In genomic region chr17:47721725-47722124, GRCh38 we compare ENCODE assay signal across 16 cellular contexts. TPM values are rescaled to one million over a fixed set of nuclear protein-coding genes. Genes with fewer than 3 reads are reported as not detected.
DNase-seq lines count a peak whose midpoint lies in the region; ATAC-seq, FAIRE-seq and TF ChIP-seq lines count a peak whose summit lies in the region.
"Had no signal": no experiment of that assay in that cellular context is flagged by ENCODE, and none has a peak within 500 bp of the region (broad histone marks: within the 10 kb centered on the region; RNA-seq: fewer than 3 reads in every experiment).

No MANE protein-coding gene starts in this region.

- no peak for TF ChIP-seq RAD21 in H1 (IDR thresholded peaks at IDR 0.05 in 1 of 2, conservative IDR thresholded peaks at IDR 0.05 in 1 of 2; ENCODE audit: low read depth in 2 of 2, low read length in 2 of 2)

- intact Hi-C loops in Right ventricle myocardium inferior (cut with DNase I): no loop called here
- intact Hi-C loops in left ventricle myocardium inferior (cut with micrococcal nuclease): no loop called here
- intact Hi-C loops in left cardiac atrium (cut with DNase I): no loop called here

- no peaks in the 10 kb centered on the region for H3K36me3 Mint-ChIP-seq in T-helper 1 cell treated with Interleukin-12 subunit alpha and Interleukin-12 subunit beta and Interleukin-4 antibody, amounts not matched to agents 30 μg/mL and 1 μg/mL, for 36 hours (ENCODE audit: low read depth)

- H2BK120ac ChIP-seq in H1 (replicated peaks; ENCODE audit: low read depth, low read length): peak overlapping the region; percentile 38

- H3K23ac ChIP-seq in H1 (ENCODE audit: insufficient read length): no peak overlapping the region

- no peak overlapping the region for H3K27ac ChIP-seq in left ventricle myocardium inferior (replicated peaks)
- no peak overlapping the region for H3K27ac ChIP-seq in H1 (ENCODE audit: low read depth, low read length)
- H3K27ac ChIP-seq: suprapubic skin had no signal

- H3K27me3 ChIP-seq in left ventricle myocardium inferior (ENCODE audit: low read depth) (peaks cover 97% of the 10 kb centered on the region), H1 (replicated peaks in 1 of 4; ENCODE audit: control insufficient read depth in 3 of 4, extremely low read depth in 1 of 4, insufficient read depth in 3 of 4, low read length in 3 of 4) (peaks cover 0 to 25% (median 22%) of the 10 kb centered on the region in 4 experiments; a peak in 6 of 7 replicates)

- H3K18ac ChIP-seq in H1 (ENCODE audit: extremely low read depth, low read length): no peak overlapping the region

- no peaks in the 10 kb centered on the region for H4K20me1 ChIP-seq in H1 (replicated peaks in 1 of 2; ENCODE audit: control insufficient read depth in 1 of 2, insufficient read depth in 2 of 2, low read length in 2 of 2)

- H3K27me3 Mint-ChIP-seq in T-helper 1 cell treated with Interleukin-12 subunit alpha and Interleukin-12 subunit beta and Interleukin-4 antibody, amounts not matched to agents 30 μg/mL and 1 μg/mL, for 36 hours (ENCODE audit: low read depth): no peaks in the 10 kb centered on the region

- H3K9me3 ChIP-seq in left ventricle myocardium inferior (replicated peaks) (no peaks in the 10 kb centered on the region), H1 (ENCODE audit: insufficient read depth in 2 of 2, low read depth in 1 of 2, low read length in 1 of 2) (no peaks in the 10 kb centered on the region)
- H3K9me3 ChIP-seq: suprapubic skin had no signal

- ATAC-seq in Right ventricle myocardium inferior (no peak), left cardiac atrium (no peak)

- H3K36me3 ChIP-seq in left ventricle myocardium inferior (no peaks in the 10 kb centered on the region), H1 (ENCODE audit: control insufficient read depth in 2 of 4, insufficient read depth in 4 of 4, low read length in 3 of 4) (no peaks in the 10 kb centered on the region)
- H3K36me3 ChIP-seq: suprapubic skin had no signal

- peak overlapping the region; percentile 78 for H2AK5ac ChIP-seq in H1 (ENCODE audit: low read depth, low read length)

- H3K23me2 ChIP-seq in H1 (ENCODE audit: low read depth, low read length): no peaks in the 10 kb centered on the region; the same call in 1 of the 2 replicates

- TF ChIP-seq CTCF in left ventricle myocardium inferior (IDR thresholded peaks at IDR 0.05; ENCODE audit: borderline replicate concordance): no peak
- TF ChIP-seq CTCF in H1 (IDR thresholded peaks at IDR 0.05; ENCODE audit: control extremely low read depth in 1 of 3, insufficient read depth in 1 of 3, low read depth in 1 of 3, low read length in 3 of 3): no peak

- H3K56ac ChIP-seq in H1 (replicated peaks; ENCODE audit: insufficient read length, low read depth, low read length): no peak overlapping the region

- no peak overlapping the region for H4K8ac ChIP-seq in H1 (ENCODE audit: extremely low read depth, insufficient read depth, low read length)

- WGBS in H1 (ENCODE audit: extremely low coverage in 1 of 2, insufficient coverage in 1 of 2, insufficient read length in 1 of 2, insufficient replicate concordance in 2 of 2, low coverage in 1 of 2, low lambda C conversion rate in 2 of 2, missing lambda C conversion rate in 1 of 2), 2 experiments: 70% methylated on average over 8 of the region's 8 CpGs; no CpG with 5 or more reads in 1 of the 2 experiments

- no peak overlapping the region for H3K9ac ChIP-seq in H1 (replicated peaks in 1 of 4; ENCODE audit: extremely low read depth in 1 of 4, low read depth in 3 of 4, low read length in 3 of 4)

- TF ChIP-seq EP300 in H1 (IDR thresholded peaks at IDR 0.05; ENCODE audit: borderline replicate concordance in 1 of 2, low read depth in 2 of 2, low read length in 2 of 2): no peak

- no peaks in the 10 kb centered on the region for H3K9me3 Mint-ChIP-seq in T-helper 1 cell treated with Interleukin-12 subunit alpha and Interleukin-12 subunit beta and Interleukin-4 antibody, amounts not matched to agents 30 μg/mL and 1 μg/mL, for 36 hours

- no peak overlapping the region for H2BK5ac ChIP-seq in H1 (ENCODE audit: low read depth, low read length)

- H2BK12ac ChIP-seq in H1 (ENCODE audit: low read depth, low read length): peak overlapping the region; percentile 94

- H3K4me1 Mint-ChIP-seq in T-helper 1 cell treated with Interleukin-12 subunit alpha and Interleukin-12 subunit beta and Interleukin-4 antibody, amounts not matched to agents 30 μg/mL and 1 μg/mL, for 36 hours (ENCODE audit: low read depth): peaks cover 72% of the 10 kb centered on the region

- DNase-seq in Right ventricle myocardium inferior (ENCODE audit: missing footprints) (peak; percentile 18), left ventricle myocardium inferior (no peak), H1 (ENCODE audit: low read depth in 1 of 2, low spot score in 2 of 2) (no peak), NCI-H1048 (lab: John Stamatoyannopoulos, UW) (no peak), left cardiac atrium (no peak), GF-D8 (lab: John Stamatoyannopoulos, UW) (no peak)
- DNase-seq: DMS 273 treated with DMSO at 0.1 percent for 48 hours, kidney, NCI-H1930, NCI-H510A had no signal

- H2BK15ac ChIP-seq in H1 (ENCODE audit: low read length): peak overlapping the region; percentile 88; the same call in 1 of the 2 replicates

- no peak overlapping the region; the same call in 1 of the 2 replicates for H2BK20ac ChIP-seq in H1 (ENCODE audit: low read length)

- no peaks in the 10 kb centered on the region for H3K79me1 ChIP-seq in H1 (ENCODE audit: low read depth, low read length)

- H3K14ac ChIP-seq in H1 (ENCODE audit: insufficient read length): no peak overlapping the region

- H4K91ac ChIP-seq in H1 (replicated peaks; ENCODE audit: insufficient read length, low read length): peak overlapping the region; percentile 22

- no peak for FAIRE-seq in H1 (lab: Jason Lieb, UNC)
- FAIRE-seq: bronchial epithelial cell, kidney had no signal

- H3K27ac Mint-ChIP-seq in T-helper 1 cell treated with Interleukin-12 subunit alpha and Interleukin-12 subunit beta and Interleukin-4 antibody, amounts not matched to agents 30 μg/mL and 1 μg/mL, for 36 hours: peak overlapping the region; percentile 87

- H3K79me2 ChIP-seq in H1 (ENCODE audit: control insufficient read depth in 1 of 2, insufficient read depth in 2 of 2, low read length in 2 of 2): no peaks in the 10 kb centered on the region

- peaks cover 16% of the 10 kb centered on the region for H3K4me1 ChIP-seq in left ventricle myocardium inferior
- peaks cover 0 to 23% (median 10%) of the 10 kb centered on the region in 4 experiments; a peak in 5 of 7 replicates for H3K4me1 ChIP-seq in H1 (replicated peaks in 1 of 4; ENCODE audit: control insufficient read depth in 3 of 4, insufficient read depth in 4 of 4, low read length in 3 of 4)

- H4K5ac ChIP-seq in H1 (ENCODE audit: insufficient read length, low read depth, low read length): no peak overlapping the region

- no peak overlapping the region for H3K4me3 ChIP-seq in left ventricle myocardium inferior
- H3K4me3 ChIP-seq in H1 (ENCODE audit: extremely low read depth in 1 of 4, insufficient read depth in 2 of 4, low read depth in 3 of 4, low read length in 4 of 4): no peak overlapping the region
- H3K4me3 ChIP-seq: suprapubic skin had no signal

- POLR2A ChIA-PET in H1 (lab: Charles Lee; ENCODE audit: partially characterized antibody): interaction anchor here (0.7 to 1.5 kb wide), 3 partner anchors 16 to 52 kb away, joined by 3 to 5 read pairs (median 3); no protein-coding TSS in a partner anchor

- CTCF ChIA-PET in H1 (lab: Charles Lee; ENCODE audit: partially characterized antibody): interaction anchor here (0.8 to 2.0 kb wide), 8 partner anchors 8 to 111 kb away, joined by 3 to 11 read pairs (median 4); partner anchors contain the start of gene TBX21

- peak overlapping the region; percentile 74 for H3K4me3 Mint-ChIP-seq in T-helper 1 cell treated with Interleukin-12 subunit alpha and Interleukin-12 subunit beta and Interleukin-4 antibody, amounts not matched to agents 30 μg/mL and 1 μg/mL, for 36 hours

- no peak overlapping the region for H3K4ac ChIP-seq in H1 (replicated peaks; ENCODE audit: insufficient read length, low read depth, low read length)

- no peak overlapping the region for H2AFZ ChIP-seq in H1 (ENCODE audit: low read length)

- no peak for TF ChIP-seq POLR2A in H1 (IDR thresholded peaks at IDR 0.05; ENCODE audit: control extremely low read depth in 1 of 2, low read depth in 2 of 2, low read length in 2 of 2)

- H3K4me2 ChIP-seq in H1 (ENCODE audit: insufficient read depth in 1 of 2, low read depth in 2 of 2, low read length in 2 of 2): peak overlapping the region in 1 of 2 experiments; percentile 52; a peak in 1 of 4 replicates

TF ChIP-seq in H1, 55 proteins besides CTCF, POLR2A, EP300 and RAD21 (continues in another document):
- TF ChIP-seq TAF7 (optimal IDR thresholded peaks at IDR 0.05; ENCODE audit: borderline replicate concordance, low read depth, low read length) (no peak), YY1 (IDR thresholded peaks at IDR 0.05; ENCODE audit: low read depth, low read length) (no peak), SIN3A (conservative IDR thresholded peaks at IDR 0.05 in 1 of 2, IDR thresholded peaks at IDR 0.05 in 1 of 2; ENCODE audit: low read depth in 1 of 2, low read length in 2 of 2) (no peak)

RNA-seq across cellular contexts. Expression of gene TBX21, which starts 11.3 kb away (rescaled TPM):
- total RNA-seq in Right ventricle myocardium inferior (0.27 TPM), left ventricle myocardium inferior (0.25 TPM), left cardiac atrium (under 1 TPM; 0.34 to 0.80 TPM)
- not detected in 2 replicates for total RNA-seq in H1 (2021; fragmentation: NEBNext Ultra II Directional; extraction: Animal tissue kit (Norgen Biotek cat#: 25700))
- polyA plus RNA-seq in H1 (2011; rRNA removed): 0.05 TPM in 1 of 2 replicates, not detected in the other
- polyA plus RNA-seq in H1 (2011; cell fraction: cytosol; rRNA removed): 0.04 TPM
- polyA plus RNA-seq in H1 (2011; cell fraction: nucleus; rRNA removed): not detected
- polyA plus RNA-seq in H1 (2012, experiment 1 of 2): not detected in 4 replicates
- polyA plus RNA-seq in H1 (2012, experiment 2 of 2): not detected
- 0.02 TPM for polyA plus RNA-seq in H1 (2013, experiment 1 of 2)
- polyA plus RNA-seq in H1 (2013, experiment 2 of 2): 0.02 TPM
- polyA minus RNA-seq in H1 (2011; rRNA and poly(A)+ RNA removed): 0.05 TPM in 1 of 2 replicates, not detected in the other
- not detected for polyA minus RNA-seq in H1 (2011; cell fraction: cytosol; rRNA and poly(A)+ RNA removed)
- polyA minus RNA-seq in H1 (2011; cell fraction: nucleus; rRNA and poly(A)+ RNA removed): not detected
- total RNA-seq: bronchial epithelial cell, M059J, OCI-LY7 had no signal
- polyA plus RNA-seq: neural cell had no signal

RNA-seq across cellular contexts. Expression of gene TBKBP1, which starts 27.8 kb away (rescaled TPM):
- 14.2 TPM for total RNA-seq in Right ventricle myocardium inferior
- total RNA-seq in left ventricle myocardium inferior: 14.8 TPM
- 15.1 and 16.7 TPM in 2 replicates for total RNA-seq in H1 (2021; fragmentation: NEBNext Ultra II Directional; extraction: Animal tissue kit (Norgen Biotek cat#: 25700))
- 6.3 and 9.3 TPM in 2 replicates for polyA plus RNA-seq in H1 (2011; rRNA removed)
- 8.4 TPM for polyA plus RNA-seq in H1 (2011; cell fraction: cytosol; rRNA removed)
- polyA plus RNA-seq in H1 (2011; cell fraction: nucleus; rRNA removed): 20.6 TPM
- polyA plus RNA-seq in H1 (2012, experiment 1 of 2): 17.1 to 26.1 TPM (median 23.5 TPM) in 4 replicates
- polyA plus RNA-seq in H1 (2012, experiment 2 of 2): 21.5 TPM
- polyA plus RNA-seq in H1 (2013, experiment 1 of 2): 6.6 TPM
- polyA plus RNA-seq in H1 (2013, experiment 2 of 2): 7.1 TPM
- 5.1 and 6.0 TPM in 2 replicates for polyA minus RNA-seq in H1 (2011; rRNA and poly(A)+ RNA removed)
- 11.2 TPM for polyA minus RNA-seq in H1 (2011; cell fraction: cytosol; rRNA and poly(A)+ RNA removed)
- 7.2 TPM for polyA minus RNA-seq in H1 (2011; cell fraction: nucleus; rRNA and poly(A)+ RNA removed)
- total RNA-seq in left cardiac atrium: 10 to 100 TPM; 13.7 to 17.9 TPM
